Comparison of ENCODE assay signal across 8 cellular contexts in the genomic region with DNA sequence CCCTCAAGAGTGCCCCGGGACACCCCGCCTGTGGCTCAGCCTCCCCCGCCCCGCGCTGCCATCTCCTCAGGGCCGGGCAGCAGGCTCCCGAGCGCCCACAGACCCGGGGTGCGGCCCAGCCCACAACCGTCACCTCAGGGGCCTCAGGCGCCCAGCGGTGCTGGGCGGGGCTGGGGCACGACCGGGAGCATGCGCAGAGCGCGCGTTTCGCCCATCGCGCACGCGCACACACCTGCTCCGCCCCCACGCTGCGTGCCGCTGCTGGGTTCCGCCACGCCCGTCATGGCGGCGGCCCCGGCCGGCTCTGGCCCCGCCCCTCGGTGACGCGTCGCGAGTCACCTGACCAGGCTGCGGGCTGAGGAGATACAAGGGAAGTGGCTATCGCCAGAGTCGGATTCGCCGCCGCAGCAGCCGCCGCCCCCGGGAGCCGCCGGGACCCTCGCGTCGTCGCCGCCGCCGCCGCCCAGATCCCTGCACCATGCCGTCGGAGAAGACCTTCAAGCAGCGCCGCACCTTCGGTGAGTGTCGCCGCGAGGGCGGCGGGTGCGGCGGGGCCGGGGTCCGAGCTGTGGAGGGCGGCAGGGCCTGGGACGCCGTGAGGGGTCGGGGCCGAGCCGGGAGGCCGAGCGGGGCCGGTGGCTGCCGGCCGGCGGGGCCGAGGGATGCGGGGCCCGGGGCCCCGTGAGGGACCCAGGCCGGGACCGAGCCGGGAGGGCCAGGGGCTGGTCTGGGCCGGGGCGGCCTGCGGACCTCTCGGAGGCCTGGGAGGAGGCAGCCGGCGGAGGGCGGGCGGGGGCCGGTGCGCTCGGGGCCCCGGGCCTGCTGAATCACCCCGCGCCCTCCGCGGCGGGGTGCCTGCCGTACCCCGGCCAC. TPM values are rescaled to one million over a fixed set of nuclear protein-coding genes. Genes with fewer than 3 reads are reported as not detected.
A peak's percentile ranks its signal among the peaks of the same experiment; 100 is the strongest.
DNase-seq lines count a peak whose midpoint lies in the region; ATAC-seq and TF ChIP-seq lines count a peak whose summit lies in the region.

A gene (plus strand): TSS at position 387 of the 873 bp plus-strand sequence. CDS start 92 bp downstream, at position 479.

- H3K27ac Mint-ChIP-seq in activated CD4-positive, alpha-beta T cell treated with anti-CD3 and anti-CD28 coated beads for 36 hours, result peak within 1 kb of the TSS; percentile 97
- peak within 1 kb of the TSS; percentile 97 for H3K27ac Mint-ChIP-seq in chondrocyte (ENCODE audit: unreplicated experiment)

- H3K4me1 Mint-ChIP-seq in activated CD4-positive, alpha-beta T cell treated with anti-CD3 and anti-CD28 coated beads for 36 hours, result peaks cover 57% of the 10 kb centered on the region
- H3K4me1 Mint-ChIP-seq in chondrocyte (ENCODE audit: low read depth), result peaks cover 60% of the 10 kb centered on the region

- H3K27me3 Mint-ChIP-seq in activated CD4-positive, alpha-beta T cell treated with anti-CD3 and anti-CD28 coated beads for 36 hours, result no peaks in the 10 kb centered on the region
- no peaks in the 10 kb centered on the region for H3K27me3 Mint-ChIP-seq in chondrocyte (ENCODE audit: low read depth)

- CTCF ChIA-PET in activated CD4-positive, alpha-beta T cell treated with anti-CD3 and anti-CD28 coated beads for 36 hours (lab: Charles Lee), result interaction anchor here (1.0 to 2.5 kb wide), 3 partner anchors 8 to 97 kb away, joined by 3 to 17 read pairs (median 3); a partner anchor contains a TSS

- H3K9me3 Mint-ChIP-seq in activated CD4-positive, alpha-beta T cell treated with anti-CD3 and anti-CD28 coated beads for 36 hours (ENCODE audit: low read depth), result no peaks in the 10 kb centered on the region
- no peaks in the 10 kb centered on the region for H3K9me3 Mint-ChIP-seq in chondrocyte (ENCODE audit: low read depth)

- intact Hi-C loops in activated CD4-positive, alpha-beta T cell treated with anti-CD3 and anti-CD28 coated beads for 36 hours (cut with DNase I, micrococcal nuclease), result loop anchor here (1.0 to 5.0 kb wide), 14 partner anchors 8 to 1310 kb away; a partner anchor contains a TSS

- peak; percentile 98 for DNase-seq in Ammon's horn (ENCODE audit: low spot score)
- peak; percentile 94 for DNase-seq in GM19238 (ENCODE audit: insufficient read length, low spot score)
- peak; percentile 90 to 97 for DNase-seq in NCI-H524 (lab: John Stamatoyannopoulos, UW)
- peak; percentile 98 for DNase-seq in activated CD4-positive, alpha-beta T cell treated with anti-CD3 and anti-CD28 coated beads for 36 hours
- peak; percentile 98 for DNase-seq in chondrocyte (ENCODE audit: low spot score)
- DNase-seq in kidney tubule cell (ENCODE audit: low spot score), result peak; percentile 97
- peak; percentile 96 to 97 for DNase-seq in stimulated activated CD4-positive, alpha-beta T cell treated with anti-CD3 and anti-CD28 coated beads, Interleukin-1b, Interleukin-23, amount 100 ng/mL, for 1 hour (ENCODE audit: low read depth in 2 of 2)

- peak; percentile 1 for TF ChIP-seq CTCF in chondrocyte (IDR thresholded peaks at IDR 0.05)

- H3K4me3 Mint-ChIP-seq in activated CD4-positive, alpha-beta T cell treated with anti-CD3 and anti-CD28 coated beads for 36 hours, result peak within 1 kb of the TSS; percentile 83
- peak within 1 kb of the TSS; percentile 91 for H3K4me3 Mint-ChIP-seq in chondrocyte (ENCODE audit: unreplicated experiment)

- ATAC-seq in HG03439 (IDR thresholded peaks at IDR 0.05; ENCODE audit: unreplicated experiment), result peak; percentile 58
- peak; percentile 68 for ATAC-seq in activated CD4-positive, alpha-beta T cell treated with anti-CD3 and anti-CD28 coated beads for 36 hours

- H3K36me3 Mint-ChIP-seq in activated CD4-positive, alpha-beta T cell treated with anti-CD3 and anti-CD28 coated beads for 36 hours (ENCODE audit: low read depth), result peaks cover 16% of the 10 kb centered on the region
- peaks cover 2% of the 10 kb centered on the region for H3K36me3 Mint-ChIP-seq in chondrocyte (ENCODE audit: low read depth)

- POLR2A ChIA-PET in activated CD4-positive, alpha-beta T cell treated with anti-CD3 and anti-CD28 coated beads for 36 hours (lab: Charles Lee), result interaction anchor here (1.1 kb wide), 1 partner anchor 17 kb away, joined by 3 read pairs; no protein-coding TSS in a partner anchor

RNA-seq across cellular contexts. Expression of the gene that starts here (rescaled TPM):
- 10 to 100 TPM; 49.7 to 62.1 TPM for total RNA-seq in activated CD4-positive, alpha-beta T cell treated with anti-CD3 and anti-CD28 coated beads for 36 hours
- 139 to 189 TPM (median 186 TPM) in 3 replicates for total RNA-seq in chondrocyte

Comparison
In these comparisons a context has a peak if more than half of its experiments do, and no peak if none do; other contexts are left out.
1. Peak in every context shown above with its lines: DNase-seq and ATAC-seq.